In genomic region chr9:116700882-116701836, GRCh38 we compare ENCODE assay signal across 1 cellular context.
TF ChIP-seq lines count a peak whose summit lies in the region.

No MANE protein-coding gene starts in this region.

TF ChIP-seq in IMR-90, 13 proteins besides CTCF, POLR2A, EP300 and RAD21 (continued from another document):
- TF ChIP-seq USF2 (IDR thresholded peaks at IDR 0.05; ENCODE audit: low read depth, low read length) (no peak), FOS (IDR thresholded peaks at IDR 0.05; ENCODE audit: low read depth, low read length) (no peak), MXI1 (IDR thresholded peaks at IDR 0.05; ENCODE audit: borderline replicate concordance, low read depth, low read length) (no peak), MAFK (IDR thresholded peaks at IDR 0.05; ENCODE audit: low read depth, low read length) (no peak), RFX5 (IDR thresholded peaks at IDR 0.05; ENCODE audit: low read depth, low read length) (no peak)
